9 cellular contexts compared by ENCODE assay signal in the genomic region with DNA sequence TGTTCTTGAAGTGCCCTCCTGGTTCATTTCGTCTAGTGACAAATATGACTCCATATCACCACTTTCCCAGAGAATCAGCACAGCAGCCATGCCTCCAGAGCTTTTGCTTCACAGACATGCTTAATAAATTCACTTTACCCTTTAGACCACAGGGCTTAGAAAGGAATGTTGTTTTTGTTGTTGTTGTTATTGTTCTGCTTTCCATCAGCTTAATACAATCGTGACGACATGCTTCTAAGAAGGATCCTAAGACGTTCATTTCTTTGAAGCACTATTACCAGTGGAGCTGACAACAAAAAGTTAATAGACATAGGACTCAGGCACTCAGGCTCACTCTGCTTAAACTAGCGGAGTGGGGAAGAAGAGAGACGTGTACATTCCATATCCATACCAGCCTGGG.
"Had no signal": no experiment of that assay in that cellular context is flagged by ENCODE, and none has a peak within 500 bp of the region (broad histone marks: within the 10 kb centered on the region; RNA-seq: fewer than 3 reads in every experiment).

No MANE protein-coding gene starts in this region.

- FAIRE-seq: HTR-8/SVneo had no signal

- ATAC-seq: HCT116 had no signal

- H3K27ac ChIP-seq: GM23248, KMS-11 had no signal

- H3K9me3 ChIP-seq: HAP-1 had no signal

- H3K4me2 ChIP-seq: KMS-11 had no signal

- H3K4me1 ChIP-seq: HAP-1 had no signal

- H3K36me3 ChIP-seq: HAP-1 had no signal

- H2AFZ ChIP-seq: GM23248 had no signal

- DNase-seq: GM23248, GOT3, H7, HFFc6, KBM-7 had no signal

- H3K9ac ChIP-seq: GM23248, KMS-11 had no signal

- H3K4me3 ChIP-seq: GM23248, HAP-1 had no signal
